13 cellular contexts compared by ENCODE assay signal in the genomic region with DNA sequence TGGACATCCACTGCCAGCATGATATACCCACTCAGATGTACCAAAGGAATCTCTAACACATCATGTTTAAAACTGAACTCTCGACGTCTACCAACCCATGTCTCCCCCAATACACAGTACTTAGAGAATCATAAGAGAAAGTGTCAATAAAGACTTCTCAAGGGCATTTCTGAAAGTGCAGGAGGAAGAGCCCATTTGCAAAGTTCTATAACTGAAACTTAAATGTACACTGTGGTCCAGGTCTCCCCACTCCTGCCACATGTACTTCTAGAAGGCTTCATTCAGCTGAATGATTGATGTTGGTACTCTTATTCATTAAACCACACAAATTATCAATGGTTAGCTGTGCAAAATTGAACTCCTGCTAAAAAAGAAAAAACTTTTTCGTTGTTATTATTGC. TPM values are rescaled to one million over a fixed set of nuclear protein-coding genes. Genes with fewer than 3 reads are reported as not detected.
DNase-seq lines count a peak whose midpoint lies in the region; ATAC-seq and FAIRE-seq lines count a peak whose summit lies in the region.
"Had no signal": no experiment of that assay in that cellular context is flagged by ENCODE, and none has a peak within 500 bp of the region (broad histone marks: within the 10 kb centered on the region; RNA-seq: fewer than 3 reads in every experiment).

No MANE protein-coding gene starts in this region.

- ATAC-seq in activated CD4-positive, alpha-beta T cell treated with anti-CD3 and anti-CD28 coated beads for 36 hours = no peak
- no peak for ATAC-seq in activated naive CD8-positive, alpha-beta T cell treated with anti-CD3 and anti-CD28 coated beads, Interleukin-2, amount 50 U/mL, for 24 hours
- no peak for ATAC-seq in stimulated activated memory B cell treated with anti-CD40 and anti-IgM and Interleukin-4, amounts not matched to agents 10 μg/mL and 1 μg/mL and 100 μg/mL, for 72 hours
- ATAC-seq: GM23338 had no signal

- peak overlapping the region; percentile 15 for H3K27ac Mint-ChIP-seq in activated CD4-positive, alpha-beta T cell treated with anti-CD3 and anti-CD28 coated beads for 36 hours
- no peak overlapping the region for H3K27ac Mint-ChIP-seq in activated CD4-positive, alpha-beta T cell treated with anti-CD3 and anti-CD28 coated beads, Interleukin-2, amount 10 ng/mL, durations not matched to agents 7 days and 5 days
- peak overlapping the region; percentile 33 for H3K27ac Mint-ChIP-seq in activated naive CD8-positive, alpha-beta T cell treated with anti-CD3 and anti-CD28 coated beads, Interleukin-2, amount 50 U/mL, for 24 hours
- H3K27ac Mint-ChIP-seq in stimulated activated memory B cell treated with anti-CD40 and anti-IgM and Interleukin-4, amounts not matched to agents 10 μg/mL and 1 μg/mL and 100 μg/mL, for 72 hours = peak overlapping the region; percentile 38
- H3K27ac Mint-ChIP-seq: CD4-positive, CD25-positive, alpha-beta regulatory T cell; GM23338; H9 had no signal

- intact Hi-C loops in activated CD4-positive, alpha-beta T cell treated with anti-CD3 and anti-CD28 coated beads for 36 hours (cut with DNase I, micrococcal nuclease) = no loop called here

- H3K4me1 Mint-ChIP-seq in activated CD4-positive, alpha-beta T cell treated with anti-CD3 and anti-CD28 coated beads for 36 hours = peaks cover 81% of the 10 kb centered on the region
- H3K4me1 Mint-ChIP-seq in activated CD4-positive, alpha-beta T cell treated with anti-CD3 and anti-CD28 coated beads, Interleukin-2, amount 10 ng/mL, durations not matched to agents 7 days and 5 days = peaks cover 55% of the 10 kb centered on the region
- peaks cover 81% of the 10 kb centered on the region for H3K4me1 Mint-ChIP-seq in activated naive CD8-positive, alpha-beta T cell treated with anti-CD3 and anti-CD28 coated beads, Interleukin-2, amount 50 U/mL, for 24 hours
- H3K4me1 Mint-ChIP-seq in stimulated activated memory B cell treated with anti-CD40 and anti-IgM and Interleukin-4, amounts not matched to agents 10 μg/mL and 1 μg/mL and 100 μg/mL, for 72 hours = peaks cover 86% of the 10 kb centered on the region

- H3K4me3 Mint-ChIP-seq in activated CD4-positive, alpha-beta T cell treated with anti-CD3 and anti-CD28 coated beads for 36 hours = no peak overlapping the region
- H3K4me3 Mint-ChIP-seq in activated CD4-positive, alpha-beta T cell treated with anti-CD3 and anti-CD28 coated beads, Interleukin-2, amount 10 ng/mL, durations not matched to agents 7 days and 5 days = no peak overlapping the region
- H3K4me3 Mint-ChIP-seq in activated naive CD8-positive, alpha-beta T cell treated with anti-CD3 and anti-CD28 coated beads, Interleukin-2, amount 50 U/mL, for 24 hours = no peak overlapping the region
- H3K4me3 Mint-ChIP-seq in stimulated activated memory B cell treated with anti-CD40 and anti-IgM and Interleukin-4, amounts not matched to agents 10 μg/mL and 1 μg/mL and 100 μg/mL, for 72 hours = no peak overlapping the region
- H3K4me3 Mint-ChIP-seq: CD4-positive, CD25-positive, alpha-beta regulatory T cell; GM23338; H9 had no signal

- DNase-seq in activated CD4-positive, alpha-beta T cell treated with anti-CD3 and anti-CD28 coated beads for 36 hours = no peak
- DNase-seq in activated CD4-positive, alpha-beta T cell treated with anti-CD3 and anti-CD28 coated beads, Interleukin-2, amount 10 ng/mL, durations not matched to agents 7 days and 5 days = no peak
- DNase-seq in GM19239 (ENCODE audit: insufficient read length, low spot score) = no peak
- no peak for DNase-seq in activated naive CD8-positive, alpha-beta T cell treated with anti-CD3 and anti-CD28 coated beads, Interleukin-2, amount 50 U/mL, for 24 hours
- no peak for DNase-seq in H4 (ENCODE audit: low spot score)
- DNase-seq in glomerular visceral epithelial cell (ENCODE audit: extremely low spot score) = no peak
- no peak for DNase-seq in GDM1 (lab: John Stamatoyannopoulos, UW)
- DNase-seq: CD4-positive, CD25-positive, alpha-beta regulatory T cell; DMS79; H9; IMR-90 had no signal

- H3K36me3 Mint-ChIP-seq in activated CD4-positive, alpha-beta T cell treated with anti-CD3 and anti-CD28 coated beads for 36 hours (ENCODE audit: low read depth) = peaks cover 10% of the 10 kb centered on the region
- peaks cover 36% of the 10 kb centered on the region for H3K36me3 Mint-ChIP-seq in activated CD4-positive, alpha-beta T cell treated with anti-CD3 and anti-CD28 coated beads, Interleukin-2, amount 10 ng/mL, durations not matched to agents 7 days and 5 days (ENCODE audit: low read depth)
- H3K36me3 Mint-ChIP-seq in activated naive CD8-positive, alpha-beta T cell treated with anti-CD3 and anti-CD28 coated beads, Interleukin-2, amount 50 U/mL, for 24 hours (ENCODE audit: low read depth) = peaks cover 13% of the 10 kb centered on the region
- peaks cover 26% of the 10 kb centered on the region for H3K36me3 Mint-ChIP-seq in stimulated activated memory B cell treated with anti-CD40 and anti-IgM and Interleukin-4, amounts not matched to agents 10 μg/mL and 1 μg/mL and 100 μg/mL, for 72 hours

- FAIRE-seq in GM19239 (lab: Jason Lieb, UNC) = peak; percentile 60

- CTCF ChIA-PET in activated CD4-positive, alpha-beta T cell treated with anti-CD3 and anti-CD28 coated beads for 36 hours (lab: Charles Lee) = interaction anchor here (1.0 to 1.5 kb wide), 3 partner anchors 11 to 14 kb away, joined by 3 to 4 read pairs (median 3); no protein-coding TSS in a partner anchor
- CTCF ChIA-PET in activated CD4-positive, alpha-beta T cell treated with anti-CD3 and anti-CD28 coated beads, Interleukin-2, amount 10 ng/mL, durations not matched to agents 7 days and 5 days (lab: Charles Lee) = interaction anchor here (0.9 kb wide), 1 partner anchor 71 kb away, joined by 3 read pairs; no protein-coding TSS in a partner anchor

- POLR2A ChIA-PET in activated CD4-positive, alpha-beta T cell treated with anti-CD3 and anti-CD28 coated beads for 36 hours (lab: Charles Lee) = no interaction called here
- POLR2A ChIA-PET in activated CD4-positive, alpha-beta T cell treated with anti-CD3 and anti-CD28 coated beads, Interleukin-2, amount 10 ng/mL, durations not matched to agents 7 days and 5 days (lab: Charles Lee) = no interaction called here

- peaks cover 3% of the 10 kb centered on the region for H3K9me3 Mint-ChIP-seq in activated CD4-positive, alpha-beta T cell treated with anti-CD3 and anti-CD28 coated beads for 36 hours (ENCODE audit: low read depth)
- H3K9me3 Mint-ChIP-seq in activated CD4-positive, alpha-beta T cell treated with anti-CD3 and anti-CD28 coated beads, Interleukin-2, amount 10 ng/mL, durations not matched to agents 7 days and 5 days = peaks cover 23% of the 10 kb centered on the region
- peaks cover 7% of the 10 kb centered on the region for H3K9me3 Mint-ChIP-seq in activated naive CD8-positive, alpha-beta T cell treated with anti-CD3 and anti-CD28 coated beads, Interleukin-2, amount 50 U/mL, for 24 hours
- H3K9me3 Mint-ChIP-seq in stimulated activated memory B cell treated with anti-CD40 and anti-IgM and Interleukin-4, amounts not matched to agents 10 μg/mL and 1 μg/mL and 100 μg/mL, for 72 hours = no peaks in the 10 kb centered on the region

- H3K27me3 Mint-ChIP-seq in activated CD4-positive, alpha-beta T cell treated with anti-CD3 and anti-CD28 coated beads for 36 hours = no peaks in the 10 kb centered on the region
- no peaks in the 10 kb centered on the region for H3K27me3 Mint-ChIP-seq in activated CD4-positive, alpha-beta T cell treated with anti-CD3 and anti-CD28 coated beads, Interleukin-2, amount 10 ng/mL, durations not matched to agents 7 days and 5 days
- no peaks in the 10 kb centered on the region for H3K27me3 Mint-ChIP-seq in activated naive CD8-positive, alpha-beta T cell treated with anti-CD3 and anti-CD28 coated beads, Interleukin-2, amount 50 U/mL, for 24 hours
- no peaks in the 10 kb centered on the region for H3K27me3 Mint-ChIP-seq in stimulated activated memory B cell treated with anti-CD40 and anti-IgM and Interleukin-4, amounts not matched to agents 10 μg/mL and 1 μg/mL and 100 μg/mL, for 72 hours
- H3K27me3 Mint-ChIP-seq: CD4-positive, CD25-positive, alpha-beta regulatory T cell had no signal

RNA-seq across cellular contexts. Expression of a gene that starts 31.8 kb away (rescaled TPM):
- total RNA-seq in activated CD4-positive, alpha-beta T cell treated with anti-CD3 and anti-CD28 coated beads for 36 hours = 10 to 100 TPM; 62.8 to 66.0 TPM
- 100 to 1,000 TPM; 100 to 105 TPM for total RNA-seq in activated CD4-positive, alpha-beta T cell treated with anti-CD3 and anti-CD28 coated beads, Interleukin-2, amount 10 ng/mL, durations not matched to agents 7 days and 5 days
- 22.2 and 37.0 TPM in 2 replicates for total RNA-seq in H4 (2014; rRNA removed; shearing (Covaris generic))
